In genomic region chr1:120913651-120914389, GRCh38 we compare ENCODE assay signal across 8 cellular contexts. TPM values are rescaled to one million over a fixed set of nuclear protein-coding genes. Genes with fewer than 3 reads are reported as not detected.
A peak's percentile ranks its signal among the peaks of the same experiment; 100 is the strongest.
DNase-seq lines count a peak whose midpoint lies in the region; ATAC-seq and TF ChIP-seq lines count a peak whose summit lies in the region.
"Not testable (repeated sequence)": the region's sequence is repeated elsewhere in the genome, so short reads cannot be mapped to it uniquely, and the experiment has no call there.

No MANE protein-coding gene starts in this region.

- H3K9me3 Mint-ChIP-seq in stimulated activated effector memory CD8-positive, alpha-beta T cell treated with anti-CD3 and anti-CD28 coated beads, Interleukin-12 subunit alpha, Interleukin-12 subunit beta, amount 100 ng/mL, for 72 hours, result not testable (repeated sequence)

- intact Hi-C loops in right lobe of liver (cut with DNase I), result not testable (repeated sequence)

- H3K9me3 ChIP-seq in right lobe of liver, result not testable (repeated sequence)

- not testable (repeated sequence) for H3K36me3 ChIP-seq in right lobe of liver

- H3K4me1 Mint-ChIP-seq in stimulated activated effector memory CD8-positive, alpha-beta T cell treated with anti-CD3 and anti-CD28 coated beads, Interleukin-12 subunit alpha, Interleukin-12 subunit beta, amount 100 ng/mL, for 72 hours, result not testable (repeated sequence)

- not testable (repeated sequence) for H3K36me3 Mint-ChIP-seq in stimulated activated effector memory CD8-positive, alpha-beta T cell treated with anti-CD3 and anti-CD28 coated beads, Interleukin-12 subunit alpha, Interleukin-12 subunit beta, amount 100 ng/mL, for 72 hours

- H3K4me3 ChIP-seq in right lobe of liver, result peak overlapping the region in 2 of 3 donors; percentile 39 to 61

- H3K27ac Mint-ChIP-seq in stimulated activated effector memory CD8-positive, alpha-beta T cell treated with anti-CD3 and anti-CD28 coated beads, Interleukin-12 subunit alpha, Interleukin-12 subunit beta, amount 100 ng/mL, for 72 hours, result peak overlapping the region; percentile 81

- TF ChIP-seq CTCF in right lobe of liver (IDR thresholded peaks at IDR 0.05), result not testable (repeated sequence)

- ATAC-seq in right lobe of liver; stimulated activated effector memory CD8-positive, alpha-beta T cell treated with anti-CD3 and anti-CD28 coated beads, Interleukin-12 subunit alpha, Interleukin-12 subunit beta, amount 100 ng/mL, for 72 hours: not testable (repeated sequence)

- peak overlapping the region; percentile 60 for H3K4me3 Mint-ChIP-seq in stimulated activated effector memory CD8-positive, alpha-beta T cell treated with anti-CD3 and anti-CD28 coated beads, Interleukin-12 subunit alpha, Interleukin-12 subunit beta, amount 100 ng/mL, for 72 hours

- not testable (repeated sequence) for H3K27me3 ChIP-seq in right lobe of liver

- H3K27ac ChIP-seq in right lobe of liver, result peak overlapping the region in 2 of 3 donors; percentile 69 to 79

- DNase-seq in DMS 273 (lab: John Stamatoyannopoulos, UW; ENCODE audit: unreplicated experiment) (peak; percentile 56), NAMALWA (ENCODE audit: low spot score) (peak; percentile 53), T-helper 22 cell (ENCODE audit: low read depth) (peak; percentile 67), dermis blood vessel endothelial cell (peak; percentile 3), right lobe of liver (peak; percentile 70 to 79 (median 76)), retina (peak; percentile 21)
- DNase-seq in activated T-cell treated with anti-CD3 and anti-CD28 coated beads, Interleukin-2, amount 50 U/mL, for 48 hours, result peak; percentile 66 to 69
- DNase-seq in stimulated activated effector memory CD8-positive, alpha-beta T cell treated with anti-CD3 and anti-CD28 coated beads, Interleukin-12 subunit alpha, Interleukin-12 subunit beta, amount 100 ng/mL, for 72 hours (ENCODE audit: low spot score in 2 of 2), result peak; percentile 57 to 93

- H3K4me1 ChIP-seq in right lobe of liver, result not testable (repeated sequence)

- no CpG with 5 or more reads among the region's 65 CpGs for WGBS in right lobe of liver (ENCODE audit: insufficient coverage, low coverage, low lambda C conversion rate, missing lambda C conversion rate)

- TF ChIP-seq POLR2A in right lobe of liver (IDR thresholded peaks at IDR 0.05), result not testable (repeated sequence)

RNA-seq across cellular contexts. Expression of gene PPIAL4A, which starts 24.2 kb away (rescaled TPM):
- not detected in 2 replicates for total RNA-seq in dermis blood vessel endothelial cell
- total RNA-seq in right lobe of liver, result not detected

Comparison
In these comparisons a context has a peak if more than half of its experiments do, and no peak if none do; other contexts are left out.
1. DNase-seq: peak in every context shown above with its lines; median percentile 76 in right lobe of liver; 75 in stimulated activated effector memory CD8-positive, alpha-beta T cell treated with anti-CD3 and anti-CD28 coated beads, Interleukin-12 subunit alpha, Interleukin-12 subunit beta, amount 100 ng/mL, for 72 hours; 68 in activated T-cell treated with anti-CD3 and anti-CD28 coated beads, Interleukin-2, amount 50 U/mL, for 48 hours; 67 in T-helper 22 cell; 56 in DMS 273; 53 in NAMALWA; 21 in retina; 3 in dermis blood vessel endothelial cell.